8 cellular contexts compared by ENCODE assay signal in genomic region chr7:65722361-65722792, GRCh38.
DNase-seq lines count a peak whose midpoint lies in the region; ATAC-seq and TF ChIP-seq lines count a peak whose summit lies in the region.

No MANE protein-coding gene starts in this region.

- no peak overlapping the region for H3K27ac ChIP-seq in heart right ventricle

- H3K36me3 ChIP-seq in heart right ventricle, result peaks cover 0 to 21% (median 0%) of the 10 kb centered on the region in 9 donors

- H3K27me3 ChIP-seq in heart right ventricle, result no peaks in the 10 kb centered on the region

- 26 to 29% methylated on average over 11 of the region's 11 CpGs for WGBS in heart right ventricle, 2 donors

- TF ChIP-seq CTCF in heart right ventricle (IDR thresholded peaks at IDR 0.05), result peak; percentile 71 to 89 (median 81)

- H3K4me1 ChIP-seq in heart right ventricle, result no peaks in the 10 kb centered on the region

- intact Hi-C loops in heart right ventricle (cut with DNase I), result no loop called here

- DNase-seq in AG08396 (ENCODE audit: low spot score), result peak; percentile 32
- peak; percentile 19 for DNase-seq in HuH-7.5 (ENCODE audit: low spot score)
- DNase-seq in SHP77 (lab: John Stamatoyannopoulos, UW), result peak; percentile 50 to 52
- peak; percentile 61 for DNase-seq in activated gamma-delta T cell treated with anti-CD3 and anti-CD28 coated beads, Interleukin-2, amount 50 U/mL, for 16 hours (ENCODE audit: low read depth)
- DNase-seq in heart right ventricle, result peak; percentile 17 to 35
- peak; percentile 23 to 41 for DNase-seq in stimulated activated CD4-positive, alpha-beta T cell treated with anti-CD3 and anti-CD28 coated beads, Interleukin-12 subunit alpha, Interleukin-12 subunit beta, amount 100 ng/mL, for 24 hours (ENCODE audit: low read depth in 2 of 2)

- ATAC-seq in GM18907 (IDR thresholded peaks at IDR 0.05; ENCODE audit: unreplicated experiment) (peak; percentile 73), heart right ventricle (peak in 4 of 8 donors; percentile 39 to 72 (median 56)), HG03039 (IDR thresholded peaks at IDR 0.05; ENCODE audit: unreplicated experiment) (no peak)

- H3K4me3 ChIP-seq in heart right ventricle, result no peak overlapping the region

- H3K9me3 ChIP-seq in heart right ventricle, result no peaks in the 10 kb centered on the region
